ENCODE assay signal across 8 cellular contexts in the genomic region with DNA sequence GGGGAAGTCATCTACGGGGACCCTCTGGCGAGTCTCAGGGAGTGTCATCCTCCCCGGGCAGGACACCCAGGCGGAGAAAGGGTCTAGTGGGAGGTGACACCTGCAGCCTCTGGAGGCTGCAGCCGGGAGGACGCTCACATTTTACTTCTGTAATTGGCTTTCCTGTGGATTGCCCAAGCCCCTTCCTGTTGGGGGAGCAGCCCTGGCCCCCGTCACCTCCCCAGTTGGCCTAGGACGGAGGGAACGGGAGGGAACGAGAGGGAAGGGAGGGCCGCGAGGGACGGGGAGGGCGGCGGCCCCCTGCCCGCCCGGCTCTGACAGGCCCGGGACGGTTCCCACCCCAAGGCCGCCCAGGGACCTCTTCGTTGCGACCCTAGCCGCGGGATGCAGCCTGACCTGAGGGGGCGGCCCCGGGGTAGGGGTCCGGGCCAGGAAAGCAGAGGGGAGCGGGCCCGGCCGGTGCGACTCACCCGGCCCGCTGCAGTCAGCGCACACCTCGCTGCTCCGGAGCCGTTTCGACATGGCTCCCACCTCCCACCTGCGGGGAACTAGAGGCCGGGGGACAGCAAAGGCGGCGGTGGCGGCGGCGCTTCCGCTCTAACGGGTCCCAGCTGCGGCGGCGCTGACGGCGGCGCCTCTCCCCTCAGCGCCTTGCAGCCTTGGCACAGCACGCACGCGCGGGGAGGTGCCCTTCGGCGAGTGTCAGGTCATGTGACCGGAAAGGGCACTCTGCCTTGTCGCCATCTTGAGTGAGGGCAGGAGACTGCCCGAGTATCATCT. TPM values are rescaled to one million over a fixed set of nuclear protein-coding genes. Genes with fewer than 3 reads are reported as not detected.
DNase-seq lines count a peak whose midpoint lies in the region; ATAC-seq and TF ChIP-seq lines count a peak whose summit lies in the region.

A gene with protein sequence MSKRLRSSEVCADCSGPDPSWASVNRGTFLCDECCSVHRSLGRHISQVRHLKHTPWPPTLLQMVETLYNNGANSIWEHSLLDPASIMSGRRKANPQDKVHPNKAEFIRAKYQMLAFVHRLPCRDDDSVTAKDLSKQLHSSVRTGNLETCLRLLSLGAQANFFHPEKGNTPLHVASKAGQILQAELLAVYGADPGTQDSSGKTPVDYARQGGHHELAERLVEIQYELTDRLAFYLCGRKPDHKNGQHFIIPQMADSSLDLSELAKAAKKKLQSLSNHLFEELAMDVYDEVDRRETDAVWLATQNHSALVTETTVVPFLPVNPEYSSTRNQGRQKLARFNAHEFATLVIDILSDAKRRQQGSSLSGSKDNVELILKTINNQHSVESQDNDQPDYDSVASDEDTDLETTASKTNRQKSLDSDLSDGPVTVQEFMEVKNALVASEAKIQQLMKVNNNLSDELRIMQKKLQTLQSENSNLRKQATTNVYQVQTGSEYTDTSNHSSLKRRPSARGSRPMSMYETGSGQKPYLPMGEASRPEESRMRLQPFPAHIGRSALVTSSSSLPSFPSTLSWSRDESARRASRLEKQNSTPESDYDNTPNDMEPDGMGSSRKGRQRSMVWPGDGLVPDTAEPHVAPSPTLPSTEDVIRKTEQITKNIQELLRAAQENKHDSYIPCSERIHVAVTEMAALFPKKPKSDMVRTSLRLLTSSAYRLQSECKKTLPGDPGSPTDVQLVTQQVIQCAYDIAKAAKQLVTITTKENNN (minus strand): TSS at position 666 of the 780 bp plus-strand sequence. CDS start 144 bp downstream, at position 522.

- H3K9me3 ChIP-seq in HAP-1, result no peaks in the 10 kb centered on the region
- H3K9me3 ChIP-seq in MM.1S (replicated peaks; ENCODE audit: insufficient read depth, low read length), result no peaks in the 10 kb centered on the region

- no peaks in the 10 kb centered on the region for H3K9me2 ChIP-seq in MM.1S (replicated peaks; ENCODE audit: insufficient read depth, low read length)

- H3K27ac Mint-ChIP-seq in nephron, result peak within 1 kb of the TSS; percentile 98 to 100 (median 99)

- H3K4me3 ChIP-seq in HAP-1 (peak within 1 kb of the TSS; percentile 93), MM.1S (ENCODE audit: low read length) (peak within 1 kb of the TSS; percentile 83), fibroblast of the aortic adventitia (ENCODE audit: low read depth, low read length) (peak within 1 kb of the TSS; percentile 84)

- no peaks in the 10 kb centered on the region for H4K20me1 ChIP-seq in MM.1S (ENCODE audit: insufficient read depth, low read length)

- peak within 1 kb of the TSS; percentile 78 for H3K9ac ChIP-seq in MM.1S (ENCODE audit: low read length)

- H3K4me2 ChIP-seq in MM.1S (ENCODE audit: low read depth, low read length), result peak within 1 kb of the TSS; percentile 60

- ATAC-seq in stimulated activated naive CD8-positive, alpha-beta T cell treated with anti-CD3 and anti-CD28 coated beads, Interleukin-15, Interleukin-2, amounts not matched to agents 100 U/mL and 50 U/mL, for 24 hours, result peak; percentile 89

- peaks cover 16% of the 10 kb centered on the region; the same call in 1 of the 2 replicates for H3F3A ChIP-seq in MM.1S (ENCODE audit: insufficient read depth, low read length)

- H3K4me1 Mint-ChIP-seq in nephron, result peaks cover 62% of the 10 kb centered on the region

- H3K36me3 ChIP-seq in HAP-1 (replicated peaks) (no peaks in the 10 kb centered on the region; the same call in 1 of the 2 replicates), MM.1S (replicated peaks; ENCODE audit: insufficient read depth, low read length) (no peaks in the 10 kb centered on the region)

- TF ChIP-seq CTCF in MM.1S (IDR thresholded peaks at IDR 0.05; ENCODE audit: low read length) (no peak), fibroblast of the aortic adventitia (IDR thresholded peaks at IDR 0.05; ENCODE audit: insufficient read depth, low read length) (no peak), nephron (IDR thresholded peaks at IDR 0.05; ENCODE audit: unreplicated experiment in 3 of 3) (peak in 1 of 3 experiments; percentile 7)

- peak within 1 kb of the TSS; percentile 84 for H2AFZ ChIP-seq in MM.1S (ENCODE audit: low read length)

- H3K36me3 Mint-ChIP-seq in nephron (ENCODE audit: low read depth), result peaks cover 7% of the 10 kb centered on the region

- H3K27ac ChIP-seq in MM.1S (ENCODE audit: low read length), result peak within 1 kb of the TSS; percentile 79; the same call in 1 of the 2 replicates

- H3K27me3 ChIP-seq in HAP-1 (ENCODE audit: low read depth) (no peaks in the 10 kb centered on the region), MM.1S (replicated peaks; ENCODE audit: insufficient read depth, low read length) (no peaks in the 10 kb centered on the region)

- peak within 1 kb of the TSS; percentile 87 to 99 (median 95) for H3K4me3 Mint-ChIP-seq in nephron

- peaks cover 27% of the 10 kb centered on the region for H3K4me1 ChIP-seq in HAP-1
- 0 out of 2 replicates have a peak, but pooled peaks cover 8% of the 10 kb centered on the region for H3K4me1 ChIP-seq in MM.1S (ENCODE audit: low read length)

- H3K27me3 Mint-ChIP-seq in nephron (ENCODE audit: low read depth), result no peaks in the 10 kb centered on the region

- in situ Hi-C loops in HAP-1 (cut with MboI; ENCODE audit: low sequenced_read_pairs), result no loop called here

- peaks cover 59% of the 10 kb centered on the region for H3K79me2 ChIP-seq in MM.1S (ENCODE audit: low read length)

- no peaks in the 10 kb centered on the region for H3K9me3 Mint-ChIP-seq in nephron

- DNase-seq in EL (peak; percentile 91), HAP-1 (ENCODE audit: low spot score in 2 of 2) (peak; percentile 91 to 94), MM.1S (peak; percentile 93), SHP77 treated with DMSO at 0.1 percent for 48 hours (lab: John Stamatoyannopoulos, UW) (peak; percentile 88), fibroblast of the aortic adventitia (ENCODE audit: low read depth) (peak; percentile 87)
- peak; percentile 98 for DNase-seq in activated effector memory CD4-positive, alpha-beta T cell treated with anti-CD3 and anti-CD28 coated beads, Interleukin-2, amount 50 U/mL, for 16 hours
- DNase-seq in stimulated activated naive CD8-positive, alpha-beta T cell treated with anti-CD3 and anti-CD28 coated beads, Interleukin-15, Interleukin-2, amounts not matched to agents 100 U/mL and 50 U/mL, for 24 hours, result peak; percentile 95

RNA-seq across cellular contexts. Expression of the gene that starts here (rescaled TPM):
- total RNA-seq in fibroblast of the aortic adventitia (ENCODE audit: low replicate concordance), result 23.6 and 50.8 TPM in 2 replicates

Comparison
In these comparisons a context has a peak if more than half of its experiments do, and no peak if none do; other contexts are left out.
1. Peak in every context shown above with its lines: DNase-seq, ATAC-seq, H3K4me3 ChIP-seq and H3K27ac ChIP-seq.